23 cellular contexts compared by ENCODE assay signal in genomic region chr5:178465861-178466288, GRCh38.
DNase-seq lines count a peak whose midpoint lies in the region; ATAC-seq and TF ChIP-seq lines count a peak whose summit lies in the region.
"Had no signal": no experiment of that assay in that cellular context is flagged by ENCODE, and none has a peak within 500 bp of the region (broad histone marks: within the 10 kb centered on the region; RNA-seq: fewer than 3 reads in every experiment).

No MANE protein-coding gene starts in this region.

- H3K27ac Mint-ChIP-seq in WTC11 = peak overlapping the region; percentile 27; the same call in 1 of the 2 replicates
- H3K27ac Mint-ChIP-seq: CD8-positive, alpha-beta T cell had no signal

- no peak for TF ChIP-seq EP300 in suprapubic skin (IDR thresholded peaks at IDR 0.05)

- POLR2A ChIA-PET in WTC11 (lab: Charles Lee) = no interaction called here

- no peak overlapping the region for H3K4me3 Mint-ChIP-seq in WTC11
- H3K4me3 Mint-ChIP-seq: CD8-positive, alpha-beta T cell had no signal

- no peaks in the 10 kb centered on the region for H3K36me3 Mint-ChIP-seq in WTC11
- H3K36me3 Mint-ChIP-seq: CD8-positive, alpha-beta T cell had no signal

- peak; percentile 37 for DNase-seq in activated CD8-positive, alpha-beta memory T cell treated with anti-CD3 and anti-CD28 coated beads, Interleukin-2, amount 50 U/mL, for 48 hours
- no peak for DNase-seq in activated CD8-positive, alpha-beta memory T cell treated with anti-CD3 and anti-CD28 coated beads for 24 hours
- no peak for DNase-seq in WTC11 (ENCODE audit: low spot score)
- peak; percentile 37 for DNase-seq in left lobe of liver (ENCODE audit: low spot score)
- DNase-seq in suprapubic skin (ENCODE audit: low spot score in 2 of 2) = peak; percentile 55 to 76
- no peak for DNase-seq in COLO829 (ENCODE audit: low spot score)
- no peak for DNase-seq in activated naive CD4-positive, alpha-beta T cell treated with anti-CD3 and anti-CD28 coated beads, Interleukin-2, amount 50 U/mL, for 16 hours
- no peak for DNase-seq in activated naive CD4-positive, alpha-beta T cell (lab: John Stamatoyannopoulos, UW)
- DNase-seq: 8988T, C1 segment of cervical spinal cord, EL, GF-D8, GOT3, KG1, NCI-H1092 treated with DMSO at 0.1 percent for 48 hours, NCI-H1436 treated with DMSO at 0.1 percent for 48 hours, NCI-H2029, NCI-H226, NCI-H510A treated with DMSO at 0.1 percent for 48 hours, NCI-H748 treated with DMSO at 0.1 percent for 48 hours, SIG-M5 had no signal

- no peaks in the 10 kb centered on the region for H3K27me3 Mint-ChIP-seq in WTC11 (ENCODE audit: low read depth)

- CTCF ChIA-PET in WTC11 (lab: Charles Lee) = no interaction called here

- TF ChIP-seq CTCF in WTC11 (IDR thresholded peaks at IDR 0.05) = no peak
- TF ChIP-seq CTCF in suprapubic skin (IDR thresholded peaks at IDR 0.05) = no peak

- H3K27ac ChIP-seq in suprapubic skin = no peak overlapping the region

- no peak overlapping the region for H3K4me3 ChIP-seq in suprapubic skin

- no peaks in the 10 kb centered on the region for H3K9me3 Mint-ChIP-seq in WTC11
- H3K9me3 Mint-ChIP-seq: CD8-positive, alpha-beta T cell had no signal

- H3K4me1 ChIP-seq in suprapubic skin = peaks cover 25% of the 10 kb centered on the region

- TF ChIP-seq POLR2A in suprapubic skin (IDR thresholded peaks at IDR 0.05) = no peak

- WGBS in suprapubic skin = 97% methylated on average over 16 of the region's 16 CpGs

- no peaks in the 10 kb centered on the region for H3K9me3 ChIP-seq in suprapubic skin

- H3K4me1 Mint-ChIP-seq in WTC11 = peaks cover 37% of the 10 kb centered on the region

- no peaks in the 10 kb centered on the region for H3K27me3 ChIP-seq in suprapubic skin

- H3K36me3 ChIP-seq in suprapubic skin = no peaks in the 10 kb centered on the region

- ATAC-seq in WTC11 = no peak
- no peak for ATAC-seq in left lobe of liver
- ATAC-seq: CD8-positive, alpha-beta T cell; HepG2 had no signal

TF ChIP-seq in WTC11, 78 proteins besides CTCF, POLR2A, EP300 and RAD21:
- TF ChIP-seq ZNF416 (CRISPR knock-in tag; IDR thresholded peaks at IDR 0.05) (no peak), OVOL2 (CRISPR knock-in tag; IDR thresholded peaks at IDR 0.05; ENCODE audit: borderline replicate concordance) (no peak), ZSCAN18 (CRISPR knock-in tag; IDR thresholded peaks at IDR 0.05) (no peak), CBFB (CRISPR knock-in tag; IDR thresholded peaks at IDR 0.05; ENCODE audit: low read depth) (no peak), GABPB1 (CRISPR knock-in tag; IDR thresholded peaks at IDR 0.05) (no peak), CDX4 (CRISPR knock-in tag; IDR thresholded peaks at IDR 0.05; ENCODE audit: borderline replicate concordance) (no peak), KAT7 (CRISPR knock-in tag; IDR thresholded peaks at IDR 0.05; ENCODE audit: borderline replicate concordance) (no peak), HMGA2 (CRISPR knock-in tag; IDR thresholded peaks at IDR 0.05) (no peak)

Comparison
In these comparisons a context has a peak if more than half of its experiments do, and no peak if none do; other contexts are left out.
1. DNase-seq: peak in activated CD8-positive, alpha-beta memory T cell treated with anti-CD3 and anti-CD28 coated beads, Interleukin-2, amount 50 U/mL, for 48 hours (single experiment), left lobe of liver (single experiment) and suprapubic skin (2 of 2); none in activated CD8-positive, alpha-beta memory T cell treated with anti-CD3 and anti-CD28 coated beads for 24 hours (single experiment), WTC11 (single experiment), COLO829 (single experiment), activated naive CD4-positive, alpha-beta T cell treated with anti-CD3 and anti-CD28 coated beads, Interleukin-2, amount 50 U/mL, for 16 hours (single experiment) and activated naive CD4-positive, alpha-beta T cell (0 of 4).